In the genomic region with DNA sequence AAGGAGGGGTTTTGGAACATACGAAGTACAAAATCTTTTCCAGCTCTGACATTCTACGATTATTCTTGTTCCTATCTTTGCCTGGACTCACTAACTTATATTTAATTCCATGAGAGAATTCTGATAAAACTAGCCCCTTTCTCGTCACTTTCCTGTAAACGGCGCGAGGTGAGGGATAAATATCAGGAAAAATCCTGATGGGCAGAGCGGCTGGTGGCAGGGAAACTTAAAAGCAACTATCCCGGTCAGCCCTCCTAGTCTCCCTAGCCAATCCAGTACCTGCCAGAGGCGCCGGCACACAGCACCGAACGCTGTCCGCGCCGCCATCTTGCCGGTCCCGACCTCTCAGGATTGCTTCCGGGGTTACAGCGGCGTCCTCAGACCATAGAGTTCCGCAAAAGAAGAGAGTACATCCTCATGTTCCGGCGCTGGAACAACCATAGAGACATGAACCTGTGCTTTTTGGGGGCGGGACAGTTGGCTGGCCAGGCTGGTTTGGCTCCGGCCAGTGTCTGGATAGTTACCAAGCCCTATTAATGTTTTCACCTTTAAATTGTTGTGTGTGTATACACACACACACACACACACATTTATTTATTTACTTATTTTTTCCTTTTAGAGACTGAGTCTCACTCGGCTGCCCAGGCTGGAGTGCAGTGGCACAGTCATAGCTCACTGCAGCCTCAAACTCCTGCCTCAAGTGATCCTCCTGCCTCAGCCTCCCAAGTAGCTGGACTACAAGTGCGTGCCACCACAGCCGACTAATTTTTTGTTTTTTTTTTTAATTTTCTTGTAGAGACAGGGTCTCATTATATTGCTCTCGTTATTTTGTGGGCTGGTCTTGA, we compare ENCODE assay signal across 8 cellular contexts. TPM values are rescaled to one million over a fixed set of nuclear protein-coding genes. Genes with fewer than 3 reads are reported as not detected.
A peak's percentile ranks its signal among the peaks of the same experiment; 100 is the strongest.
DNase-seq lines count a peak whose midpoint lies in the region; ATAC-seq lines count a peak whose summit lies in the region.

A gene (minus strand): TSS at position 339 of the 845 bp plus-strand sequence. CDS start 12 bp downstream, at position 327.

- peak within 1 kb of the TSS; percentile 72 to 88 (median 82) for H3K27ac ChIP-seq in BLaER1 treated with 17β-estradiol and CSF1 and Interleukin-3, amounts not matched to agents 10 nM and 100 nM

- ATAC-seq in GM19351 (IDR thresholded peaks at IDR 0.05; ENCODE audit: unreplicated experiment) (peak; percentile 96), HG03521 (IDR thresholded peaks at IDR 0.05; ENCODE audit: unreplicated experiment) (peak; percentile 96), left lobe of liver (peak; percentile 99)

- H3K36me3 Mint-ChIP-seq in dendritic cell treated with granulocyte-macrophage colony-stimulating factor and Interleukin-4, amounts not matched to agents 40 ng/mL and 50 ng/mL, for 4 days (ENCODE audit: low read depth): peaks cover 25% of the 10 kb centered on the region

- H3K4me2 ChIP-seq in BLaER1 treated with 17β-estradiol and CSF1 and Interleukin-3, amounts not matched to agents 10 nM and 100 nM: peak within 1 kb of the TSS; percentile 72 to 94 (median 85)

- DNase-seq in NCI-H748 (lab: John Stamatoyannopoulos, UW; ENCODE audit: unreplicated experiment) (peak; percentile 99), left lobe of liver (ENCODE audit: low spot score) (peak; percentile 92)
- peak; percentile 87 for DNase-seq in activated CD4-positive, alpha-beta T cell treated with anti-CD3 and anti-CD28 coated beads, Interleukin-2, amount 50 U/mL, for 1 hour
- peak; percentile 85 for DNase-seq in stimulated activated CD4-positive, alpha-beta T cell treated with anti-CD3 and anti-CD28 coated beads, Interleukin-2, amount 100 ng/mL, for 4 hours (ENCODE audit: low read depth)

- H3K9me3 ChIP-seq in BLaER1 treated with 17β-estradiol and CSF1 and Interleukin-3, amounts not matched to agents 10 nM and 100 nM (replicated peaks in 1 of 11): no peaks in the 10 kb centered on the region

- no peaks in the 10 kb centered on the region for H3K27me3 Mint-ChIP-seq in dendritic cell treated with granulocyte-macrophage colony-stimulating factor and Interleukin-4, amounts not matched to agents 40 ng/mL and 50 ng/mL, for 4 days

- H3K4me3 Mint-ChIP-seq in dendritic cell treated with granulocyte-macrophage colony-stimulating factor and Interleukin-4, amounts not matched to agents 40 ng/mL and 50 ng/mL, for 4 days: peak within 1 kb of the TSS; percentile 89

- intact Hi-C loops in dendritic cell treated with granulocyte-macrophage colony-stimulating factor and Interleukin-4, amounts not matched to agents 40 ng/mL and 50 ng/mL, for 4 days (cut with micrococcal nuclease): loop anchor here (2.0 to 5.0 kb wide), 2 partner anchors 345 to 795 kb away; a partner anchor contains a TSS

- peaks cover 0 to 6% (median 0%) of the 10 kb centered on the region in 11 experiments; a peak in 1 of 22 replicates for H4K20me1 ChIP-seq in BLaER1 treated with 17β-estradiol and CSF1 and Interleukin-3, amounts not matched to agents 10 nM and 100 nM

- peaks cover 6 to 21% (median 18%) of the 10 kb centered on the region in 10 experiments for H3K4me1 ChIP-seq in BLaER1 treated with 17β-estradiol and CSF1 and Interleukin-3, amounts not matched to agents 10 nM and 100 nM

- H3K27ac Mint-ChIP-seq in dendritic cell treated with granulocyte-macrophage colony-stimulating factor and Interleukin-4, amounts not matched to agents 40 ng/mL and 50 ng/mL, for 4 days: peak within 1 kb of the TSS; percentile 93

- H3K27me3 ChIP-seq in BLaER1 treated with 17β-estradiol and CSF1 and Interleukin-3, amounts not matched to agents 10 nM and 100 nM: no peaks in the 10 kb centered on the region

- H3K4me1 Mint-ChIP-seq in dendritic cell treated with granulocyte-macrophage colony-stimulating factor and Interleukin-4, amounts not matched to agents 40 ng/mL and 50 ng/mL, for 4 days (ENCODE audit: low read depth): peaks cover 16% of the 10 kb centered on the region

- no peaks in the 10 kb centered on the region for H3K9me3 Mint-ChIP-seq in dendritic cell treated with granulocyte-macrophage colony-stimulating factor and Interleukin-4, amounts not matched to agents 40 ng/mL and 50 ng/mL, for 4 days

- peak within 1 kb of the TSS; percentile 71 to 84 (median 82) for H3K4me3 ChIP-seq in BLaER1 treated with 17β-estradiol and CSF1 and Interleukin-3, amounts not matched to agents 10 nM and 100 nM

- peak within 1 kb of the TSS; percentile 84 to 90 (median 89) for H3K9ac ChIP-seq in BLaER1 treated with 17β-estradiol and CSF1 and Interleukin-3, amounts not matched to agents 10 nM and 100 nM

- H3K36me3 ChIP-seq in BLaER1 treated with 17β-estradiol and CSF1 and Interleukin-3, amounts not matched to agents 10 nM and 100 nM: peaks cover 13 to 19% (median 15%) of the 10 kb centered on the region in 11 experiments

RNA-seq across cellular contexts. Expression of the gene that starts here (rescaled TPM):
- 18.1 TPM for total RNA-seq in left lobe of liver

Comparison
In these comparisons a context has a peak if more than half of its experiments do, and no peak if none do; other contexts are left out.
1. Peak in every context shown above with its lines: DNase-seq, ATAC-seq, H3K4me3 ChIP-seq and H3K27ac ChIP-seq.